In genomic region chr13:58963321-58963720, GRCh38 we compare ENCODE assay signal across 17 cellular contexts.
DNase-seq lines count a peak whose midpoint lies in the region; ATAC-seq, FAIRE-seq and TF ChIP-seq lines count a peak whose summit lies in the region.
"Had no signal": no experiment of that assay in that cellular context is flagged by ENCODE, and none has a peak within 500 bp of the region (broad histone marks: within the 10 kb centered on the region; RNA-seq: fewer than 3 reads in every experiment).

No MANE protein-coding gene starts in this region.

- no peaks in the 10 kb centered on the region for H3K27me3 ChIP-seq in astrocyte (ENCODE audit: insufficient read depth, low read length)
- H3K27me3 ChIP-seq in smooth muscle cell (ENCODE audit: low read depth) = no peaks in the 10 kb centered on the region

- WGBS in smooth muscle cell (ENCODE audit: low lambda C conversion rate) = 99% methylated on average over 2 of the region's 2 CpGs

- TF ChIP-seq CTCF in D721Med (IDR thresholded peaks at IDR 0.05; ENCODE audit: insufficient read depth, missing control alignments) = no peak
- TF ChIP-seq CTCF in astrocyte (IDR thresholded peaks at IDR 0.05; ENCODE audit: insufficient read depth, low read depth, low read length) = no peak
- TF ChIP-seq CTCF in smooth muscle cell (IDR thresholded peaks at IDR 0.05; ENCODE audit: borderline replicate concordance, insufficient read depth, poor library complexity, severe bottlenecking) = no peak

- H3K36me3 Mint-ChIP-seq in astrocyte (ENCODE audit: low read depth, unreplicated experiment) = no peaks in the 10 kb centered on the region

- H3K4me3 Mint-ChIP-seq in astrocyte (ENCODE audit: unreplicated experiment) = no peak overlapping the region
- H3K4me3 Mint-ChIP-seq: B cell; CD4-positive, alpha-beta T cell; H9 had no signal

- H3K36me3 ChIP-seq in astrocyte (ENCODE audit: insufficient read depth, low read length) = no peaks in the 10 kb centered on the region
- no peaks in the 10 kb centered on the region for H3K36me3 ChIP-seq in smooth muscle cell (ENCODE audit: low read depth)

- H3K27ac ChIP-seq in astrocyte (ENCODE audit: low read depth, low read length) = no peak overlapping the region
- no peak overlapping the region for H3K27ac ChIP-seq in smooth muscle cell (ENCODE audit: low read depth)

- no peaks in the 10 kb centered on the region for H3F3A ChIP-seq in smooth muscle cell (ENCODE audit: low read depth)

- H3K9ac ChIP-seq in astrocyte (ENCODE audit: low read length) (no peak overlapping the region), smooth muscle cell (ENCODE audit: low read depth) (no peak overlapping the region)

- FAIRE-seq in D721Med (lab: Jason Lieb, UNC) = peak; percentile 56
- FAIRE-seq in astrocyte (lab: Jason Lieb, UNC) = no peak
- peak; percentile 24 for FAIRE-seq in colon (lab: Jason Lieb, UNC)
- FAIRE-seq: GM12878, GM18507, HepG2, HTR-8/SVneo had no signal

- H3K4me3 ChIP-seq in astrocyte (ENCODE audit: insufficient read depth, low read depth, low read length) (no peak overlapping the region), smooth muscle cell (no peak overlapping the region)
- H3K4me3 ChIP-seq: GM12878 had no signal

- H3K9me3 Mint-ChIP-seq in astrocyte (ENCODE audit: unreplicated experiment) = no peaks in the 10 kb centered on the region
- H3K9me3 Mint-ChIP-seq: CD4-positive, alpha-beta T cell had no signal

- DNase-seq in D721Med (ENCODE audit: insufficient read length, low spot score) = no peak
- peak; percentile 55 for DNase-seq in astrocyte (ENCODE audit: low read depth)
- no peak for DNase-seq in smooth muscle cell (lab: John Stamatoyannopoulos, UW; ENCODE audit: unreplicated experiment)
- no peak for DNase-seq in NCI-H187 (lab: John Stamatoyannopoulos, UW)
- no peak for DNase-seq in DMS53 (lab: John Stamatoyannopoulos, UW)
- DNase-seq: C1 segment of cervical spinal cord; CD4-positive, alpha-beta T cell; COR-L47; GOT3; H9 had no signal

- no peaks in the 10 kb centered on the region for H4K20me1 ChIP-seq in astrocyte (ENCODE audit: insufficient read depth, low read length)
- H4K20me1 ChIP-seq in smooth muscle cell (ENCODE audit: low read depth) = no peaks in the 10 kb centered on the region

- H3K9me3 ChIP-seq in astrocyte (ENCODE audit: insufficient read depth, low read depth, low read length) (no peaks in the 10 kb centered on the region), smooth muscle cell (replicated peaks; ENCODE audit: low read depth) (no peaks in the 10 kb centered on the region)

- H3K27ac Mint-ChIP-seq in astrocyte (ENCODE audit: unreplicated experiment) = no peak overlapping the region
- H3K27ac Mint-ChIP-seq: B cell; CD4-positive, alpha-beta T cell; H9 had no signal

- H3K79me2 ChIP-seq in astrocyte (ENCODE audit: insufficient read depth, low read length) (no peaks in the 10 kb centered on the region), smooth muscle cell (ENCODE audit: low read depth) (no peaks in the 10 kb centered on the region)

- no peak for ATAC-seq in HG03469 (IDR thresholded peaks at IDR 0.05; ENCODE audit: unreplicated experiment)
- ATAC-seq: GM12878, HepG2 had no signal

- H3K4me1 ChIP-seq in astrocyte (ENCODE audit: insufficient read depth, low read length) (no peaks in the 10 kb centered on the region), smooth muscle cell (ENCODE audit: low read depth) (no peaks in the 10 kb centered on the region)

- no peak overlapping the region for H3K4me2 ChIP-seq in astrocyte (ENCODE audit: low read length)
- no peak overlapping the region for H3K4me2 ChIP-seq in smooth muscle cell

- H2AFZ ChIP-seq in astrocyte (ENCODE audit: low read depth, low read length) (no peak overlapping the region), smooth muscle cell (ENCODE audit: low read depth) (peak overlapping the region; percentile 33)

- H3K4me1 Mint-ChIP-seq in astrocyte (ENCODE audit: low read depth, unreplicated experiment) = no peaks in the 10 kb centered on the region
- H3K4me1 Mint-ChIP-seq: B cell had no signal

- no peaks in the 10 kb centered on the region for H3K27me3 Mint-ChIP-seq in astrocyte (ENCODE audit: low read depth, unreplicated experiment)
- H3K27me3 Mint-ChIP-seq: B cell; CD4-positive, alpha-beta T cell had no signal
